24 cellular contexts compared by ENCODE assay signal in the genomic region with DNA sequence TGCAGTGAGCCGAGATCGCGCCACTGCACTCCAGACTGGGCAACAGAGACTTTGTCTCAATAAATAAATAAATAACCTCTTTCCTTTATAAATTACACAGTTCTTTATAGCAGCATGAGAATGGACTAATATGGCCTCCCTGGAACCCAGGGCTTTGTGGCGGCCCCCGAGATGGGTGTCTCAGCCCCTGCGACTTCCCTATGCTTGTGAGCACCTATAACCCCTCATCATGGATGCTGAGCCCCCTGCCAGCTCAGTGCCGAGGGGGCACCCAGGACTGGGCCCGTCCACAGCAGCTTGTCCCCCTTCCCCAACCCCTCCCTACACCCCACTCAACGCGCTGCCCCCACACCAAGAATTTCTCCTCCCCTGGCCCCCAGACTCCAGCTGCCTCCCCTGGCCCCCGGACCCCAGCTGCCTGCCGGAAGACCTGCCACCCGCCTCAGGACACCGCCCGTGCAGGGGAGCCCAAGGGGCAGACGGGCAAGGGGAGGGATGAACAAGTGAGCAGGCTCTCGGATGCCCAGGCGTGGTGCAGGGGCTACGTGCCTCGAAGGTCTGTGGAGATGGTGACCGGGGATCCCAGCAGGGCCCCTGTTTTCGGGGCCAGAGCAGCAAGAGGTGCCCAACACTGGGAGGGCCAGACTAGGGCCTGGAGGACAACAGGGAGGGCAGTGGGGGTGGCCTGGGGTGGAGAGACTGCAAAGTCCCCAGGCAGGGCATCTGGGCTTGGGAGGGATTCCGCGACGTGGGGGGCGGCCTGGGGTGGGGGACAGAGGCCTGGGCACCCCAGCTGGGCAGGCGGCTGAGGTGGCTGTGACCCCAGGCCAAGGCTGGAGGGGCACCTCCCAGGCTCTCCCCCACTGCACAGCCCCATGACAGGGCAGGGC.
"Had no signal": no experiment of that assay in that cellular context is flagged by ENCODE, and none has a peak within 500 bp of the region (broad histone marks: within the 10 kb centered on the region; RNA-seq: fewer than 3 reads in every experiment).

No MANE protein-coding gene starts in this region.

- DNase-seq: activated CD4-positive, alpha-beta memory T cell treated with anti-CD3 and anti-CD28 coated beads, Interleukin-2, amount 10 ng/mL, durations not matched to agents 7 days and 5 days; activated CD4-positive, alpha-beta T cell treated with anti-CD3 and anti-CD28 coated beads for 4 hours; activated CD4-positive, CD25-positive, alpha-beta regulatory T cell; activated gamma-delta T cell treated with Interleukin-2 at 50 U/mL for 16 hours; brain microvascular endothelial cell; central memory CD4-positive, alpha-beta T cell; effector memory CD8-positive, alpha-beta T cell; hypothalamus; left colon; naive thymus-derived CD4-positive, alpha-beta T cell; stimulated activated CD4-positive, alpha-beta T cell treated with anti-CD3 and anti-CD28 coated beads, Interleukin-4, amount 100 ng/mL, for 24 hours; T1000; tibial artery had no signal

- H3K4me3 ChIP-seq: ascending aorta, dorsolateral prefrontal cortex, esophagus muscularis mucosa, lung, tibial artery had no signal

- H3K36me3 Mint-ChIP-seq: activated naive CD4-positive, alpha-beta T cell treated with anti-CD3 and anti-CD28 coated beads, Interleukin-2, amount 50 U/mL, for 24 hours had no signal

- H3K36me3 ChIP-seq: ascending aorta, brain microvascular endothelial cell, esophagus muscularis mucosa, tibial artery had no signal

- ATAC-seq: effector memory CD8-positive, alpha-beta T cell; left colon; naive thymus-derived CD4-positive, alpha-beta T cell had no signal

- H3K27ac Mint-ChIP-seq: activated CD4-positive, alpha-beta memory T cell treated with anti-CD3 and anti-CD28 coated beads, Interleukin-2, amount 10 ng/mL, durations not matched to agents 7 days and 5 days; activated naive CD4-positive, alpha-beta T cell treated with anti-CD3 and anti-CD28 coated beads, Interleukin-2, amount 50 U/mL, for 24 hours; effector memory CD8-positive, alpha-beta T cell; stimulated activated naive CD8-positive, alpha-beta T cell treated with anti-CD3 and anti-CD28 coated beads, Interleukin-15, Interleukin-2, amounts not matched to agents 100 ng/mL and 50 ng/mL, for 24 hours; T-helper 1 cell treated with Interleukin-12 subunit alpha and Interleukin-12 subunit beta and Interleukin-4 antibody, amounts not matched to agents 30 μg/mL and 1 μg/mL, for 36 hours had no signal

- H3K4me1 ChIP-seq: ascending aorta, esophagus muscularis mucosa had no signal

- H3K9me3 Mint-ChIP-seq: activated naive CD4-positive, alpha-beta T cell treated with anti-CD3 and anti-CD28 coated beads, Interleukin-2, amount 50 U/mL, for 24 hours; neural crest cell had no signal

- FAIRE-seq: colon, frontal cortex, islet of Langerhans had no signal

- H3K4me3 Mint-ChIP-seq: activated CD4-positive, alpha-beta memory T cell treated with anti-CD3 and anti-CD28 coated beads, Interleukin-2, amount 10 ng/mL, durations not matched to agents 7 days and 5 days; activated naive CD4-positive, alpha-beta T cell treated with anti-CD3 and anti-CD28 coated beads, Interleukin-2, amount 50 U/mL, for 24 hours; effector memory CD8-positive, alpha-beta T cell; naive thymus-derived CD4-positive, alpha-beta T cell; neural crest cell; stimulated activated naive CD8-positive, alpha-beta T cell treated with anti-CD3 and anti-CD28 coated beads, Interleukin-15, Interleukin-2, amounts not matched to agents 100 ng/mL and 50 ng/mL, for 24 hours; T-helper 1 cell treated with Interleukin-12 subunit alpha and Interleukin-12 subunit beta and Interleukin-4 antibody, amounts not matched to agents 30 μg/mL and 1 μg/mL, for 36 hours had no signal

- H3K27ac ChIP-seq: ascending aorta, brain microvascular endothelial cell, dorsolateral prefrontal cortex, esophagus muscularis mucosa, tibial artery had no signal

- H3K9me3 ChIP-seq: ascending aorta, esophagus muscularis mucosa, tibial artery had no signal

- H3K27me3 ChIP-seq: ascending aorta, brain microvascular endothelial cell had no signal

- H3K27me3 Mint-ChIP-seq: activated CD4-positive, alpha-beta memory T cell treated with anti-CD3 and anti-CD28 coated beads, Interleukin-2, amount 10 ng/mL, durations not matched to agents 7 days and 5 days; activated naive CD4-positive, alpha-beta T cell treated with anti-CD3 and anti-CD28 coated beads, Interleukin-2, amount 50 U/mL, for 24 hours; naive thymus-derived CD4-positive, alpha-beta T cell; stimulated activated naive CD8-positive, alpha-beta T cell treated with anti-CD3 and anti-CD28 coated beads, Interleukin-15, Interleukin-2, amounts not matched to agents 100 ng/mL and 50 ng/mL, for 24 hours had no signal
